ENCODE assay signal across 9 cellular contexts in the genomic region with DNA sequence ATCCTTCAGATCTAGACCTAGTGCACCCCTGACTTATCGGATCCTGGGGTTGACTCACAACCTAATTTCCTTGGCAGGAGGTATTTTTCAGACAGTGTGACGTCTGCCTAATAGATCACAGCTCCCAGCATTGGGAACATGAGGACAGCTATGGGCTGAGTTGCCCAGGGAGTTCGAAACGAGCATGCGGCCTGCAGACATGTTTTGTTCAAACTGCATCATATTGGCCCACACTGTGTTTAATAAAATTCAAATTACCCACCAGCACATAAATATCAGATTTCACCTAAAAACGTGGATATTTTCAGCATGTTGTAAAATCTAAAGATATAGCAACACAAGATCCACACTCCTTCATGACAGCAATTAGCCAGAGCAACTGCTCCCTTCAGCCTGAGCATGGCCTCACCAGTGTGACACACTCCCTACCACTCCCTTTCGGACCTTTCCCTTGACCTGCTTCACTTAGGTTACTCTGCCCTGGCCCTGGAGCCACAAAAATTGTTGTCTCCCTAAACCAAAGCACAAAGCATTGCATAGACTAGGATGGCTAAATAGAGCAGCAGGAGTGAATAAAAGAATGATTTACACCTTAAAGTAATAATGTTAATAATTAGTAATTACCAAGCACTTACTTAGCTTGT. TPM values are rescaled to one million over a fixed set of nuclear protein-coding genes. Genes with fewer than 3 reads are reported as not detected.
DNase-seq lines count a peak whose midpoint lies in the region; ATAC-seq, FAIRE-seq and TF ChIP-seq lines count a peak whose summit lies in the region.
"Had no signal": no experiment of that assay in that cellular context is flagged by ENCODE, and none has a peak within 500 bp of the region (broad histone marks: within the 10 kb centered on the region; RNA-seq: fewer than 3 reads in every experiment).

No MANE protein-coding gene starts in this region.

- in situ Hi-C loops in Panc1 (cut with HindIII; ENCODE audit: low pct_unique_long_range_greater_than_20kb, low sequenced_read_pairs) = no loop called here

- no peak for TF ChIP-seq POLR2A in H54 (IDR thresholded peaks at IDR 0.05; ENCODE audit: low read depth, low read length)

- no peaks in the 10 kb centered on the region for H3K27me3 ChIP-seq in left ventricle myocardium inferior (ENCODE audit: low read depth)
- H3K27me3 ChIP-seq in Panc1 (ENCODE audit: control insufficient read depth, insufficient read depth, low read length) = no peaks in the 10 kb centered on the region

- BruUV-seq in Panc1 (replicated peaks; lab: Mats Ljungman, UMichigan) = no TSS peak

- DNase-seq in left ventricle myocardium inferior (no peak), cardiac septum (ENCODE audit: low spot score) (no peak), Panc1 (ENCODE audit: low read depth, low spot score) (no peak), left lobe of liver (ENCODE audit: low spot score) (no peak), SIG-M5 treated with dmso at 0.1 percent for 504 hours (lab: John Stamatoyannopoulos, UW; ENCODE audit: unreplicated experiment) (no peak), GM19238 (ENCODE audit: insufficient read length, low spot score) (no peak), occipital lobe (lab: John Stamatoyannopoulos, UW) (no peak), H54 (ENCODE audit: insufficient read length, low spot score) (no peak)

- H3K4me1 ChIP-seq in left ventricle myocardium inferior (peaks cover 4% of the 10 kb centered on the region), Panc1 (ENCODE audit: control insufficient read depth, insufficient read depth, low read length) (no peaks in the 10 kb centered on the region; the same call in 1 of the 2 replicates)
- H3K4me1 ChIP-seq: Caco-2 had no signal

- POLR2A ChIA-PET in Panc1 (lab: Charles Lee) = interaction anchor here (0.7 kb wide), 1 partner anchor 719 kb away, joined by 3 read pairs; no protein-coding TSS in a partner anchor

- H3K9me3 ChIP-seq in left ventricle myocardium inferior (replicated peaks) = no peaks in the 10 kb centered on the region
- H3K9me3 ChIP-seq in Panc1 (ENCODE audit: control insufficient read depth, insufficient read depth, low read depth, low read length) = no peaks in the 10 kb centered on the region
- H3K9me3 ChIP-seq: Caco-2 had no signal

- no peak for FAIRE-seq in H54 (lab: Jason Lieb, UNC)

- CTCF ChIA-PET in Panc1 (lab: Charles Lee) = interaction anchor here (0.7 to 2.0 kb wide), 6 partner anchors 11 to 1018 kb away, joined by 3 to 13 read pairs (median 4); no protein-coding TSS in a partner anchor

- H3K27ac ChIP-seq in left ventricle myocardium inferior (replicated peaks) (no peak overlapping the region), Panc1 (ENCODE audit: low read length) (no peak overlapping the region)

- H3K36me3 ChIP-seq in left ventricle myocardium inferior (no peaks in the 10 kb centered on the region), Panc1 (ENCODE audit: control insufficient read depth, insufficient read depth, low read length) (no peaks in the 10 kb centered on the region)

- ATAC-seq in Panc1 (peak; percentile 80), left lobe of liver (peak; percentile 39)

- H3K4me3 ChIP-seq in left ventricle myocardium inferior (no peak overlapping the region), Panc1 (ENCODE audit: low read depth in 2 of 2, low read length in 2 of 2) (no peak overlapping the region)

- TF ChIP-seq CTCF in left ventricle myocardium inferior (IDR thresholded peaks at IDR 0.05; ENCODE audit: borderline replicate concordance) (peak; percentile 34), Panc1 (IDR thresholded peaks at IDR 0.05) (peak; percentile 43)

- intact Hi-C loops in left ventricle myocardium inferior (cut with micrococcal nuclease) (loop anchor here (10.0 kb wide), 1 partner anchor 853 kb away; no protein-coding TSS in a partner anchor), cardiac septum (cut with DNase I) (loop anchor here (5.0 kb wide), 3 partner anchors 166 to 986 kb away; partner anchors contain the start of gene GALNT18), Panc1 (cut with micrococcal nuclease; ENCODE audit: unreplicated experiment) (loop anchor here (5.0 to 10.0 kb wide), 4 partner anchors 166 to 1013 kb away; partner anchors contain the start of gene GALNT18)

RNA-seq across cellular contexts. Expression of gene USP47, which starts 53.6 kb away (rescaled TPM):
- 53.7 TPM for total RNA-seq in left ventricle myocardium inferior
- total RNA-seq in cardiac septum = 61.6 TPM
- total RNA-seq in Panc1 (2021; ENCODE audit: unreplicated experiment) = 39.2 TPM
- 20.3 TPM for polyA plus RNA-seq in Panc1 (2012; ENCODE audit: insufficient read length)
- total RNA-seq in left lobe of liver = 23.7 TPM
- total RNA-seq in occipital lobe = 154 TPM
